ENCODE assay signal across 8 cellular contexts in genomic region chr16:27748868-27749546, GRCh38.
DNase-seq lines count a peak whose midpoint lies in the region; ATAC-seq and TF ChIP-seq lines count a peak whose summit lies in the region.

No MANE protein-coding gene starts in this region.

- H3K27ac ChIP-seq in PC-9 (no peak overlapping the region), upper lobe of right lung (no peak overlapping the region)

- H3K36me3 Mint-ChIP-seq in brain, result peaks cover 36% of the 10 kb centered on the region

- no peaks in the 10 kb centered on the region for H3K79me2 ChIP-seq in PC-9 (ENCODE audit: low read depth)

- H3K9me3 ChIP-seq in PC-9 (ENCODE audit: insufficient read depth, low read depth), result no peaks in the 10 kb centered on the region
- no peaks in the 10 kb centered on the region for H3K9me3 ChIP-seq in upper lobe of right lung

- no peak overlapping the region for H3K4me2 ChIP-seq in PC-9

- CTCF ChIA-PET in PC-9 (lab: Charles Lee), result no interaction called here

- POLR2A ChIA-PET in PC-9 (lab: Charles Lee; ENCODE audit: unreplicated experiment), result interaction anchor here (0.7 kb wide), 1 partner anchor 10 kb away, joined by 4 read pairs; no protein-coding TSS in a partner anchor

- intact Hi-C loops in PC-9 (cut with micrococcal nuclease; ENCODE audit: unreplicated experiment) (loop anchor here (1.0 kb wide), 2 partner anchors 21 to 32 kb away; no protein-coding TSS in a partner anchor), upper lobe of right lung (cut with DNase I) (no loop called here)

- H3K4me1 ChIP-seq in PC-9 (replicated peaks; ENCODE audit: insufficient read depth) (peaks cover 10% of the 10 kb centered on the region), upper lobe of right lung (no peaks in the 10 kb centered on the region)

- no peak overlapping the region for H3K4me3 Mint-ChIP-seq in brain

- peak; percentile 33 for DNase-seq in COR-L47 (lab: John Stamatoyannopoulos, UW)
- DNase-seq in H4 (ENCODE audit: low spot score), result peak; percentile 74
- DNase-seq in PC-9, result peak; percentile 64 to 88
- DNase-seq in kidney glomerular epithelial cell (lab: John Stamatoyannopoulos, UW), result peak; percentile 42
- no peak for DNase-seq in upper lobe of right lung
- DNase-seq in retina, result no peak

- no peak for TF ChIP-seq CTCF in PC-9 (conservative IDR thresholded peaks at IDR 0.05)
- peak; percentile 19 to 34 for TF ChIP-seq CTCF in brain (conservative IDR thresholded peaks at IDR 0.05)
- TF ChIP-seq CTCF in upper lobe of right lung (IDR thresholded peaks at IDR 0.05), result no peak

- no peaks in the 10 kb centered on the region for H3F3A ChIP-seq in PC-9 (ENCODE audit: insufficient read depth, low read depth)

- H3K9me3 Mint-ChIP-seq in brain, result no peaks in the 10 kb centered on the region

- H3K36me3 ChIP-seq in PC-9 (ENCODE audit: low read depth) (no peaks in the 10 kb centered on the region), upper lobe of right lung (peaks cover 5% of the 10 kb centered on the region)

- peak; percentile 63 for ATAC-seq in upper lobe of right lung
- no peak for ATAC-seq in HG03565 (IDR thresholded peaks at IDR 0.05; ENCODE audit: unreplicated experiment)

- no peak overlapping the region for H2AFZ ChIP-seq in PC-9

- H3K4me3 ChIP-seq in PC-9 (no peak overlapping the region), upper lobe of right lung (no peak overlapping the region)

- H3K27me3 ChIP-seq in PC-9 (ENCODE audit: insufficient read depth, low read depth) (no peaks in the 10 kb centered on the region), upper lobe of right lung (no peaks in the 10 kb centered on the region)

- H3K27ac Mint-ChIP-seq in brain, result peak overlapping the region in 4 of 5 experiments; percentile 10 to 80 (median 50)

- BruUV-seq in PC-9 (replicated peaks; lab: Mats Ljungman, UMichigan), result no TSS peak

- peaks cover 3% of the 10 kb centered on the region for H4K20me1 ChIP-seq in PC-9 (ENCODE audit: insufficient read depth)

- H3K4me1 Mint-ChIP-seq in brain, result peaks cover 6% of the 10 kb centered on the region

- H3K9me2 ChIP-seq in PC-9 (ENCODE audit: insufficient read depth), result no peaks in the 10 kb centered on the region

- peaks cover 3% of the 10 kb centered on the region for H3K27me3 Mint-ChIP-seq in brain

Comparison
In these comparisons a context has a peak if more than half of its experiments do, and no peak if none do; other contexts are left out.
1. DNase-seq: peak in COR-L47 (single experiment), H4 (single experiment), PC-9 (2 of 2) and kidney glomerular epithelial cell (single experiment); none in upper lobe of right lung (single experiment) and retina (single experiment).
2. CTCF ChIP-seq: peak in brain (2 of 2); none in PC-9 (single experiment) and upper lobe of right lung (single experiment).